In the genomic region with DNA sequence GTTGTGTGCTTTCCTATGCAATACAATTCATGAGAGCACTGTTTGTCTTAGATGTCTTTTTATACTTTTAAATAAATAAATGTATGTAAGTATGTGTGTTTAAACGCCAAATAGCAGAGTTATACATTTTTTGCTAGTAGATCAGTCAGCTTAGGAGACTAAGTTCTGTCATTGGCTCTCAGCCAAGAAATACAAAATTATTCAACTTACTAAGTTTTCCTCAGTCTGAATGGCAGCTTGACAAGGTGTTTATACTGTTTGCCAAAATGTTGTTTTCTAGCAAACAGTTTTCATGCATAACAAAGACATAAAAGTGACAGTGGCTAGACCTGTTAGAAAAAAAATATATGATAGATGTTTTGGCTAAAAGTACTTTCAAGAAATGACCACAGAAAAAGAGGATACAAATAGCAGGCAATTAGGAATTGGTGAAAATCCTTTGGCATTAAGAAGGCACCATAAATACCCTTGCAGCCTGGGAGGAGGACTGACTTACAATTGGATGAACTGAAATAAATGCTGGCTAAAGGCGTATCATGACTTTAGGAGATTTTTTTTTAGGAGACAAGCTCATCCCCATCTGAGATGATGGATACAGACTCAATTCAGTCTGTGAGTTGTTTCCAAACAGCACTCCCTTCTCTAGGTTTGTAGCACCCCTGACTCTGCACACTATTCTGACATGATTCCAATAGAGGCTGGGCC, we compare ENCODE assay signal across 14 cellular contexts.
"Had no signal": no experiment of that assay in that cellular context is flagged by ENCODE, and none has a peak within 500 bp of the region (broad histone marks: within the 10 kb centered on the region; RNA-seq: fewer than 3 reads in every experiment).

No MANE protein-coding gene starts in this region.

- H3K9me3 Mint-ChIP-seq: activated naive CD4-positive, alpha-beta T cell treated with anti-CD3 and anti-CD28 coated beads for 36 hours; central memory CD8-positive, alpha-beta T cell had no signal

- ATAC-seq: body of pancreas, left ventricle myocardium superior had no signal

- H3K4me3 ChIP-seq: adrenal gland, body of pancreas, esophagus squamous epithelium, thyroid gland had no signal

- H3K27ac ChIP-seq: adrenal gland, body of pancreas, esophagus squamous epithelium, parathyroid adenoma, thyroid gland had no signal

- H3K9me3 ChIP-seq: adrenal gland, body of pancreas, esophagus squamous epithelium, thyroid gland had no signal

- H3K27ac Mint-ChIP-seq: activated naive CD4-positive, alpha-beta T cell treated with anti-CD3 and anti-CD28 coated beads for 36 hours had no signal

- H3K27me3 ChIP-seq: adrenal gland, body of pancreas, esophagus squamous epithelium, thyroid gland had no signal

- H3K9ac ChIP-seq: parathyroid adenoma had no signal

- DNase-seq: activated CD4-positive, alpha-beta T cell treated with anti-CD3 and anti-CD28 coated beads for 4 hours; activated CD8-positive, alpha-beta memory T cell treated with anti-CD3 and anti-CD28 coated beads for 24 hours; activated naive CD4-positive, alpha-beta T cell treated with anti-CD3 and anti-CD28 coated beads for 36 hours; adrenal gland; body of pancreas; esophagus squamous epithelium; kidney; left ventricle myocardium superior; retina; small intestine; T-helper 1 cell; thyroid gland had no signal

- H3K36me3 ChIP-seq: adrenal gland, esophagus squamous epithelium, thyroid gland had no signal
